24 cellular contexts compared by ENCODE assay signal in the genomic region with DNA sequence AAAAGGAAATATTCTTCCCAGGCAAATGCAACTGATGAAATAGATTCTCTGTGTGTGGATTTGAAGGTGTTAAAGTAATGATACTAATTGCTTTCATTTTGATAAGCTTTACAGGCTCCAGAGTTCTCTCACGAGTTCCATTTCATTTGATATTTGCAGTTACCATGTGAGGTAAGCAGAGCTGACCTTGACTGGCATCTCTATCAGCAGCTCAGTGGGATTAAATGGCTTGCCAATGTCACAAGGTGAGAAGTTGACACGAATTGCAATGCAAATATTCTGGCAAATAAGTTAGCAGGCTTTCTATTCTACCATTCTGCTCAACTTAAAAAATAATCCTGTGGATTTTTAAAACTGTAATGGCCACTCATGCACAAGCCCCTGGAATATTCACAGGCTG.
"Had no signal": no experiment of that assay in that cellular context is flagged by ENCODE, and none has a peak within 500 bp of the region (broad histone marks: within the 10 kb centered on the region; RNA-seq: fewer than 3 reads in every experiment).

No MANE protein-coding gene starts in this region.

- ATAC-seq: activated CD4-positive, alpha-beta T cell treated with anti-CD3 and anti-CD28 coated beads for 36 hours; effector memory CD8-positive, alpha-beta T cell; left lung; natural killer cell treated with Interleukin-12 subunit alpha and Interleukin-12 subunit beta and Interleukin-15 and Interleukin-18, amount 100 ng/mL, for 72 hours; sciatic nerve; WTC11 had no signal

- DNase-seq: activated CD4-positive, alpha-beta T cell treated with anti-CD3 and anti-CD28 coated beads for 36 hours; activated CD4-positive, alpha-beta T cell treated with anti-CD3 and anti-CD28 coated beads, Interleukin-2, amount 50 U/mL, for 4 hours; activated naive CD4-positive, alpha-beta T cell treated with Interleukin-2 at 50 U/mL for 16 hours; activated naive CD8-positive, alpha-beta T cell treated with anti-CD3 and anti-CD28 coated beads for 36 hours; activated T-cell treated with anti-CD3 and anti-CD28 coated beads, Interleukin-2, amount 50 U/mL, for 48 hours; colonic mucosa; dorsolateral prefrontal cortex; effector memory CD8-positive, alpha-beta T cell; hippocampal formation; kidney glomerular epithelial cell; left lung; mammary epithelial cell; midbrain; small intestine; stimulated activated CD4-positive, alpha-beta T cell treated with anti-CD3 and anti-CD28 coated beads, Interleukin-2, amount 100 ng/mL, for 24 hours; stomach; T1000; trophoblast cell; uterus had no signal

- H3K4me3 ChIP-seq: colonic mucosa, dorsolateral prefrontal cortex, left lung, stomach, suprapubic skin, uterus had no signal

- H3K36me3 ChIP-seq: colonic mucosa, left lung, stomach, suprapubic skin, uterus had no signal

- H3K27ac ChIP-seq: colonic mucosa, left lung, stomach, suprapubic skin, uterus had no signal

- H3K9me3 ChIP-seq: colonic mucosa, left lung, stomach, suprapubic skin, uterus had no signal

- H3K27me3 ChIP-seq: colonic mucosa, dorsolateral prefrontal cortex, left lung, stomach, suprapubic skin, uterus had no signal

- FAIRE-seq: astrocyte, small intestine had no signal

- H3K4me1 ChIP-seq: colonic mucosa, left lung, suprapubic skin, uterus had no signal
